Comparison of ENCODE assay signal across 8 cellular contexts in the genomic region with DNA sequence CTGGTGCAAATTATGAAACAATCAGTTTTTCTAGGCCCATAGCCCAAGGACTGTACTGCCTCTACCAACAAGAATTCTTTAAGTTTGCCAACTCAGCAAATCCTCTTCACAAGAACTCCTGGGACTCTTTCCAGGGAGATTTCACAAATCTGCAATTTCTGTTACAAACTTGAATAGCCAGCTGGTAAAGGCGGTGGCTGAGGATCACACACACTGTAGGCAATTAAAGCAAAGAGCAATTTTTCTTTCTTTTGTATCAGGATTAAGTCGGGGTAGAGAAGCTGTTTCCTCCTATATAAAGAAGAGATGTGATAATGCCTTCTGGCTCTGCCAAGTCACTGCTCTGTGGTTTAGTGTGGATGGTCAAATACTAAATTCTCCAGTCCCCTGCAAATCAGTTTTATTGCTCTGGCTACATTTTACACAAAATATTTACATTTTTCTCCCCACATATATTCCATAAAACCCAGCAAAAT. TPM values are rescaled to one million over a fixed set of nuclear protein-coding genes. Genes with fewer than 3 reads are reported as not detected.
DNase-seq lines count a peak whose midpoint lies in the region; ATAC-seq and TF ChIP-seq lines count a peak whose summit lies in the region.

No MANE protein-coding gene starts in this region.

- in situ Hi-C loops in ACHN (cut with HindIII; ENCODE audit: low pct_ligation_motif_present, low pct_unique_long_range_greater_than_20kb, low sequenced_read_pairs): no loop called here

- H3K27me3 Mint-ChIP-seq in activated T-helper 17 cell treated with anti-CD3 and anti-CD28 coated beads, Interleukin-2, amount 50 U/mL, for 72 hours: no peaks in the 10 kb centered on the region

- H3K4me1 ChIP-seq in left ventricle myocardium inferior: peaks cover 32% of the 10 kb centered on the region

- H3K27ac ChIP-seq in left ventricle myocardium inferior (replicated peaks): peak overlapping the region; percentile 96
- peak overlapping the region in 16 of 21 experiments; percentile 15 to 99 (median 84) for H3K27ac ChIP-seq in skin epidermis

- peak overlapping the region; percentile 62 for H3K27ac Mint-ChIP-seq in activated T-helper 17 cell treated with anti-CD3 and anti-CD28 coated beads, Interleukin-2, amount 50 U/mL, for 72 hours

- no peaks in the 10 kb centered on the region for H3K9me3 Mint-ChIP-seq in activated T-helper 17 cell treated with anti-CD3 and anti-CD28 coated beads, Interleukin-2, amount 50 U/mL, for 72 hours

- intact Hi-C loops in left ventricle myocardium inferior (cut with micrococcal nuclease): no loop called here

- H3K4me3 Mint-ChIP-seq in activated T-helper 17 cell treated with anti-CD3 and anti-CD28 coated beads, Interleukin-2, amount 50 U/mL, for 72 hours: peak overlapping the region; percentile 97

- H3K36me3 ChIP-seq in left ventricle myocardium inferior: peaks cover 20% of the 10 kb centered on the region

- H3K4me3 ChIP-seq in HFF-Myc (replicated peaks; ENCODE audit: low read depth, low read length) (peak overlapping the region; percentile 86), left ventricle myocardium inferior (peak overlapping the region; percentile 79), skin epidermis (peak overlapping the region in 5 of 7 experiments; percentile 64 to 88 (median 79))

- DNase-seq in ACHN (peak; percentile 27), HFF-Myc (ENCODE audit: extremely low read depth, low read depth) (peak; percentile 38), left ventricle myocardium inferior (no peak), mesenteric fat pad (ENCODE audit: low spot score) (no peak), cerebellum (ENCODE audit: low spot score) (no peak), NCI-H345 treated with DMSO at 0.1 percent for 48 hours (lab: John Stamatoyannopoulos, UW; ENCODE audit: unreplicated experiment) (no peak)

- no peaks in the 10 kb centered on the region for H3K9me3 ChIP-seq in left ventricle myocardium inferior (replicated peaks)

- no peak for ATAC-seq in activated T-helper 17 cell treated with anti-CD3 and anti-CD28 coated beads, Interleukin-2, amount 50 U/mL, for 72 hours (replicated peaks)

- H3K4me1 Mint-ChIP-seq in activated T-helper 17 cell treated with anti-CD3 and anti-CD28 coated beads, Interleukin-2, amount 50 U/mL, for 72 hours: peaks cover 14% of the 10 kb centered on the region

- no peaks in the 10 kb centered on the region for H3K27me3 ChIP-seq in left ventricle myocardium inferior (ENCODE audit: low read depth)

- TF ChIP-seq CTCF in HFF-Myc (IDR thresholded peaks at IDR 0.05; ENCODE audit: low read depth, low read length, missing control alignments): no peak
- no peak for TF ChIP-seq CTCF in left ventricle myocardium inferior (IDR thresholded peaks at IDR 0.05; ENCODE audit: borderline replicate concordance)

- H3K36me3 Mint-ChIP-seq in activated T-helper 17 cell treated with anti-CD3 and anti-CD28 coated beads, Interleukin-2, amount 50 U/mL, for 72 hours (ENCODE audit: low read depth): peaks cover 35% of the 10 kb centered on the region

RNA-seq across cellular contexts. Expression of gene ALDH9A1, which starts 1.7 kb away (rescaled TPM):
- total RNA-seq in activated T-helper 17 cell treated with anti-CD3 and anti-CD28 coated beads, Interleukin-2, amount 50 U/mL, for 72 hours: 10 to 100 TPM; 18.8 to 35.4 TPM
- total RNA-seq in left ventricle myocardium inferior (63.2 TPM), mesenteric fat pad (119 TPM), cerebellum (37.5 TPM)

Comparison
In these comparisons a context has a peak if more than half of its experiments do, and no peak if none do; other contexts are left out.
1. DNase-seq: peak in ACHN (single experiment) and HFF-Myc (single experiment); none in left ventricle myocardium inferior (single experiment), mesenteric fat pad (single experiment), cerebellum (single experiment) and NCI-H345 treated with DMSO at 0.1 percent for 48 hours (single experiment).
2. Peak in every context shown above with its lines, with median percentiles within 50 percentile points of each other: H3K4me3 ChIP-seq.